Comparison of ENCODE assay signal across 8 cellular contexts in genomic region chr10:33661580-33662269, GRCh38.
DNase-seq lines count a peak whose midpoint lies in the region; ATAC-seq and TF ChIP-seq lines count a peak whose summit lies in the region.

No MANE protein-coding gene starts in this region.

- no peak for TF ChIP-seq CTCF in natural killer cell (IDR thresholded peaks at IDR 0.05)

- DNase-seq in EH (ENCODE audit: low read depth) (peak; percentile 94), NOMO-1 treated with DMSO at 0.1 percent for 48 hours (lab: John Stamatoyannopoulos, UW; ENCODE audit: unreplicated experiment) (peak; percentile 89), epithelial cell of prostate (ENCODE audit: low read depth, low spot score) (no peak), natural killer cell (no peak)
- DNase-seq in activated T-helper 1 cell treated with anti-CD3 and anti-CD28 coated beads, Interleukin-12 subunit alpha, Interleukin-12 subunit beta, Interleukin-2, Interleukin-4 antibody, amounts not matched to agents 30 ng/mL and 10 ng/mL and 1 ng/mL, durations not matched to agents 14 hours and 24 hours and 36 hours (ENCODE audit: low spot score): no peak
- DNase-seq in activated naive CD4-positive, alpha-beta T cell treated with anti-CD3 and anti-CD28 coated beads, Interleukin-2, amount 50 U/mL, for 72 hours (ENCODE audit: low spot score in 2 of 2): no peak
- no peak for DNase-seq in activated naive CD4-positive, alpha-beta T cell treated with anti-CD3 and anti-CD28 coated beads for 36 hours

- ATAC-seq in natural killer cell (peak in 2 of 3 donors; percentile 24 to 53), GM21619 (IDR thresholded peaks at IDR 0.05; ENCODE audit: unreplicated experiment) (no peak)
- no peak for ATAC-seq in activated naive CD4-positive, alpha-beta T cell treated with anti-CD3 and anti-CD28 coated beads, Interleukin-2, amount 50 U/mL, for 72 hours

- peaks cover 2 to 4% of the 10 kb centered on the region in 2 donors for H3K9me3 Mint-ChIP-seq in natural killer cell
- H3K9me3 Mint-ChIP-seq in activated T-helper 1 cell treated with anti-CD3 and anti-CD28 coated beads, Interleukin-12 subunit alpha, Interleukin-12 subunit beta, Interleukin-2, Interleukin-4 antibody, amounts not matched to agents 30 ng/mL and 10 ng/mL and 1 ng/mL, durations not matched to agents 14 hours and 24 hours and 36 hours: peaks cover 9% of the 10 kb centered on the region
- H3K9me3 Mint-ChIP-seq in activated naive CD4-positive, alpha-beta T cell treated with anti-CD3 and anti-CD28 coated beads, Interleukin-2, amount 50 U/mL, for 72 hours: peaks cover 3 to 9% of the 10 kb centered on the region in 2 donors
- H3K9me3 Mint-ChIP-seq in activated naive CD4-positive, alpha-beta T cell treated with anti-CD3 and anti-CD28 coated beads for 36 hours: peaks cover 5% of the 10 kb centered on the region

- peak overlapping the region; percentile 40 for H3K4me3 Mint-ChIP-seq in natural killer cell
- H3K4me3 Mint-ChIP-seq in activated T-helper 1 cell treated with anti-CD3 and anti-CD28 coated beads, Interleukin-12 subunit alpha, Interleukin-12 subunit beta, Interleukin-2, Interleukin-4 antibody, amounts not matched to agents 30 ng/mL and 10 ng/mL and 1 ng/mL, durations not matched to agents 14 hours and 24 hours and 36 hours: no peak overlapping the region
- H3K4me3 Mint-ChIP-seq in activated naive CD4-positive, alpha-beta T cell treated with anti-CD3 and anti-CD28 coated beads for 36 hours: no peak overlapping the region

- H3K4me1 Mint-ChIP-seq in natural killer cell: peaks cover 16 to 20% of the 10 kb centered on the region in 2 donors
- no peaks in the 10 kb centered on the region for H3K4me1 Mint-ChIP-seq in activated T-helper 1 cell treated with anti-CD3 and anti-CD28 coated beads, Interleukin-12 subunit alpha, Interleukin-12 subunit beta, Interleukin-2, Interleukin-4 antibody, amounts not matched to agents 30 ng/mL and 10 ng/mL and 1 ng/mL, durations not matched to agents 14 hours and 24 hours and 36 hours (ENCODE audit: low read depth)
- peaks cover 3% of the 10 kb centered on the region for H3K4me1 Mint-ChIP-seq in activated naive CD4-positive, alpha-beta T cell treated with anti-CD3 and anti-CD28 coated beads for 36 hours (ENCODE audit: low read depth)

- CTCF ChIA-PET in activated naive CD4-positive, alpha-beta T cell treated with anti-CD3 and anti-CD28 coated beads for 36 hours (lab: Charles Lee): no interaction called here

- H3K27ac Mint-ChIP-seq in natural killer cell: no peak overlapping the region
- no peak overlapping the region for H3K27ac Mint-ChIP-seq in activated T-helper 1 cell treated with anti-CD3 and anti-CD28 coated beads, Interleukin-12 subunit alpha, Interleukin-12 subunit beta, Interleukin-2, Interleukin-4 antibody, amounts not matched to agents 30 ng/mL and 10 ng/mL and 1 ng/mL, durations not matched to agents 14 hours and 24 hours and 36 hours
- H3K27ac Mint-ChIP-seq in activated naive CD4-positive, alpha-beta T cell treated with anti-CD3 and anti-CD28 coated beads, Interleukin-2, amount 50 U/mL, for 72 hours: no peak overlapping the region
- H3K27ac Mint-ChIP-seq in activated naive CD4-positive, alpha-beta T cell treated with anti-CD3 and anti-CD28 coated beads for 36 hours: no peak overlapping the region

- intact Hi-C loops in natural killer cell (cut with micrococcal nuclease): no loop called here
- intact Hi-C loops in activated T-helper 1 cell treated with anti-CD3 and anti-CD28 coated beads, Interleukin-12 subunit alpha, Interleukin-12 subunit beta, Interleukin-2, Interleukin-4 antibody, amounts not matched to agents 30 ng/mL and 10 ng/mL and 1 ng/mL, durations not matched to agents 14 hours and 24 hours and 36 hours (cut with micrococcal nuclease): no loop called here
- intact Hi-C loops in activated naive CD4-positive, alpha-beta T cell treated with anti-CD3 and anti-CD28 coated beads for 36 hours (cut with micrococcal nuclease): no loop called here

- peak overlapping the region; percentile 26 for H3K27ac ChIP-seq in epithelial cell of prostate

- peaks cover 25 to 61% of the 10 kb centered on the region in 2 donors for H3K27me3 Mint-ChIP-seq in natural killer cell (ENCODE audit: low read depth in 2 of 2)
- H3K27me3 Mint-ChIP-seq in activated T-helper 1 cell treated with anti-CD3 and anti-CD28 coated beads, Interleukin-12 subunit alpha, Interleukin-12 subunit beta, Interleukin-2, Interleukin-4 antibody, amounts not matched to agents 30 ng/mL and 10 ng/mL and 1 ng/mL, durations not matched to agents 14 hours and 24 hours and 36 hours (ENCODE audit: insufficient read depth): peaks cover 14% of the 10 kb centered on the region
- peaks cover 27% of the 10 kb centered on the region for H3K27me3 Mint-ChIP-seq in activated naive CD4-positive, alpha-beta T cell treated with anti-CD3 and anti-CD28 coated beads for 36 hours (ENCODE audit: low read depth)

- H3K36me3 Mint-ChIP-seq in natural killer cell: peaks cover 8% of the 10 kb centered on the region
- H3K36me3 Mint-ChIP-seq in activated T-helper 1 cell treated with anti-CD3 and anti-CD28 coated beads, Interleukin-12 subunit alpha, Interleukin-12 subunit beta, Interleukin-2, Interleukin-4 antibody, amounts not matched to agents 30 ng/mL and 10 ng/mL and 1 ng/mL, durations not matched to agents 14 hours and 24 hours and 36 hours (ENCODE audit: low read depth): no peaks in the 10 kb centered on the region
- H3K36me3 Mint-ChIP-seq in activated naive CD4-positive, alpha-beta T cell treated with anti-CD3 and anti-CD28 coated beads, Interleukin-2, amount 50 U/mL, for 72 hours: peaks cover 5 to 11% of the 10 kb centered on the region in 2 donors
- no peaks in the 10 kb centered on the region for H3K36me3 Mint-ChIP-seq in activated naive CD4-positive, alpha-beta T cell treated with anti-CD3 and anti-CD28 coated beads for 36 hours (ENCODE audit: low read depth)

Comparison
In these comparisons a context has a peak if more than half of its experiments do, and no peak if none do; other contexts are left out.
1. DNase-seq: peak in EH (single experiment) and NOMO-1 treated with DMSO at 0.1 percent for 48 hours (single experiment); none in epithelial cell of prostate (single experiment), natural killer cell (single experiment), activated T-helper 1 cell treated with anti-CD3 and anti-CD28 coated beads, Interleukin-12 subunit alpha, Interleukin-12 subunit beta, Interleukin-2, Interleukin-4 antibody, amounts not matched to agents 30 ng/mL and 10 ng/mL and 1 ng/mL, durations not matched to agents 14 hours and 24 hours and 36 hours (single experiment), activated naive CD4-positive, alpha-beta T cell treated with anti-CD3 and anti-CD28 coated beads, Interleukin-2, amount 50 U/mL, for 72 hours (0 of 2) and activated naive CD4-positive, alpha-beta T cell treated with anti-CD3 and anti-CD28 coated beads for 36 hours (single experiment).
2. ATAC-seq: peak in natural killer cell (2 of 3); none in activated naive CD4-positive, alpha-beta T cell treated with anti-CD3 and anti-CD28 coated beads, Interleukin-2, amount 50 U/mL, for 72 hours (0 of 2) and GM21619 (single experiment).